In the genomic region with DNA sequence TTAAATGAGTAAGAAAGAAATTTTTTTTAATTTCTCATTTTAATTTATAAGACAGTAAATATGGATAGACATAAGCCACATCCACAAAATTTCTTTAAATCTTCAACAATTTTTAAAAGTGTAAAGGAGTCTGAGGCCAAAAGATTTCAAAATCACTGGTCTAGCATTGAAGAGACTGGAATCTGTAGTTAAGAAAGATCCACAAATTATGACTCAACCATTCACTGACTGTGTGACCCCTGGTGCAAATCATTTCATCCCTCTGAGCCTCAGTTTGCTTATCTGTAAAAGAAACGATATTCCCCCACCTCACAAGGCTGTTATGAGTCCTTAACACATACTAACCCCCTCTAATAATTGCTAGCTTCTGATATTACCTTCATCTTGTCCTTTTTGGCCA, we compare ENCODE assay signal across 2 cellular contexts.
TF ChIP-seq lines count a peak whose summit lies in the region.

No MANE protein-coding gene starts in this region.

TF ChIP-seq in endothelial cell of umbilical vein, 7 proteins besides CTCF, POLR2A, EP300 and RAD21:
- TF ChIP-seq GATA2 (IDR thresholded peaks at IDR 0.05; ENCODE audit: insufficient read depth, insufficient read length, low read depth, low read length) (no peak), FOS (IDR thresholded peaks at IDR 0.05; ENCODE audit: borderline replicate concordance, insufficient read depth, low read length) (no peak), POLR2AphosphoS5 (IDR thresholded peaks at IDR 0.05; ENCODE audit: insufficient read depth, low read depth, low read length) (no peak), MYC (IDR thresholded peaks at IDR 0.05; ENCODE audit: low read depth, low read length) (no peak), JUN (IDR thresholded peaks at IDR 0.05; ENCODE audit: borderline replicate concordance, insufficient read depth, insufficient read length, low read depth) (no peak), EZH2 (IDR thresholded peaks at IDR 0.05; ENCODE audit: borderline replicate concordance, low read depth, low read length, severe bottlenecking) (no peak)
- TF ChIP-seq, protein P1, sequence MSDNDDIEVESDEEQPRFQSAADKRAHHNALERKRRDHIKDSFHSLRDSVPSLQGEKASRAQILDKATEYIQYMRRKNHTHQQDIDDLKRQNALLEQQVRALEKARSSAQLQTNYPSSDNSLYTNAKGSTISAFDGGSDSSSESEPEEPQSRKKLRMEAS (IDR thresholded peaks at IDR 0.05; ENCODE audit: insufficient read depth, insufficient read length), result no peak

TF ChIP-seq in neural cell, 6 proteins besides CTCF, POLR2A, EP300 and RAD21:
- no peak for TF ChIP-seq MXI1 (conservative IDR thresholded peaks at IDR 0.05; ENCODE audit: poor library complexity, severe bottlenecking)
- TF ChIP-seq, protein P2, sequence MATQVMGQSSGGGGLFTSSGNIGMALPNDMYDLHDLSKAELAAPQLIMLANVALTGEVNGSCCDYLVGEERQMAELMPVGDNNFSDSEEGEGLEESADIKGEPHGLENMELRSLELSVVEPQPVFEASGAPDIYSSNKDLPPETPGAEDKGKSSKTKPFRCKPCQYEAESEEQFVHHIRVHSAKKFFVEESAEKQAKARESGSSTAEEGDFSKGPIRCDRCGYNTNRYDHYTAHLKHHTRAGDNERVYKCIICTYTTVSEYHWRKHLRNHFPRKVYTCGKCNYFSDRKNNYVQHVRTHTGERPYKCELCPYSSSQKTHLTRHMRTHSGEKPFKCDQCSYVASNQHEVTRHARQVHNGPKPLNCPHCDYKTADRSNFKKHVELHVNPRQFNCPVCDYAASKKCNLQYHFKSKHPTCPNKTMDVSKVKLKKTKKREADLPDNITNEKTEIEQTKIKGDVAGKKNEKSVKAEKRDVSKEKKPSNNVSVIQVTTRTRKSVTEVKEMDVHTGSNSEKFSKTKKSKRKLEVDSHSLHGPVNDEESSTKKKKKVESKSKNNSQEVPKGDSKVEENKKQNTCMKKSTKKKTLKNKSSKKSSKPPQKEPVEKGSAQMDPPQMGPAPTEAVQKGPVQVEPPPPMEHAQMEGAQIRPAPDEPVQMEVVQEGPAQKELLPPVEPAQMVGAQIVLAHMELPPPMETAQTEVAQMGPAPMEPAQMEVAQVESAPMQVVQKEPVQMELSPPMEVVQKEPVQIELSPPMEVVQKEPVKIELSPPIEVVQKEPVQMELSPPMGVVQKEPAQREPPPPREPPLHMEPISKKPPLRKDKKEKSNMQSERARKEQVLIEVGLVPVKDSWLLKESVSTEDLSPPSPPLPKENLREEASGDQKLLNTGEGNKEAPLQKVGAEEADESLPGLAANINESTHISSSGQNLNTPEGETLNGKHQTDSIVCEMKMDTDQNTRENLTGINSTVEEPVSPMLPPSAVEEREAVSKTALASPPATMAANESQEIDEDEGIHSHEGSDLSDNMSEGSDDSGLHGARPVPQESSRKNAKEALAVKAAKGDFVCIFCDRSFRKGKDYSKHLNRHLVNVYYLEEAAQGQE (IDR thresholded peaks at IDR 0.05; ENCODE audit: borderline replicate concordance), result no peak
- TF ChIP-seq EZH2 (IDR thresholded peaks at IDR 0.05; ENCODE audit: borderline replicate concordance, insufficient read depth, low read length, poor library complexity, severe bottlenecking), result no peak
